8 cellular contexts compared by ENCODE assay signal in genomic region chr2:190468814-190469569, GRCh38.
DNase-seq lines count a peak whose midpoint lies in the region; ATAC-seq, FAIRE-seq and TF ChIP-seq lines count a peak whose summit lies in the region.

No MANE protein-coding gene starts in this region.

- H3K36me3 ChIP-seq in ACC112 (ENCODE audit: insufficient read depth, low read length) (no peaks in the 10 kb centered on the region), bronchial epithelial cell (ENCODE audit: control insufficient read depth, insufficient read depth, low read length) (peaks cover 3% of the 10 kb centered on the region), tibial nerve (peaks cover 0 to 11% (median 0%) of the 10 kb centered on the region in 3 donors)

- H3K27ac ChIP-seq in ACC112 (ENCODE audit: low read depth, low read length), result peak overlapping the region; percentile 87
- H3K27ac ChIP-seq in tibial nerve, result peak overlapping the region; percentile 27 to 90 (median 58)

- intact Hi-C loops in left colon (cut with DNase I, micrococcal nuclease), result no loop called here

- no peak for TF ChIP-seq POLR2A in tibial nerve (IDR thresholded peaks at IDR 0.05)

- 28 to 31% methylated on average over 4 of the region's 4 CpGs for WGBS in tibial nerve, 2 donors

- no peak for FAIRE-seq in bronchial epithelial cell (lab: Jason Lieb, UNC)

- peak; percentile 64 for ATAC-seq in GM18517 (IDR thresholded peaks at IDR 0.05; ENCODE audit: unreplicated experiment)
- ATAC-seq in HG03175 (IDR thresholded peaks at IDR 0.05; ENCODE audit: unreplicated experiment), result peak; percentile 66
- peak; percentile 81 for ATAC-seq in left colon

- H3K4me1 ChIP-seq in ACC112 (ENCODE audit: control insufficient read depth, insufficient read depth, low read length, unreplicated experiment) (peaks cover 21% of the 10 kb centered on the region), tibial nerve (peaks cover 0 to 45% (median 23%) of the 10 kb centered on the region in 4 donors)

- H3K4me3 ChIP-seq in ACC112 (ENCODE audit: low read depth, low read length), result no peak overlapping the region
- no peak overlapping the region for H3K4me3 ChIP-seq in bronchial epithelial cell (ENCODE audit: low read depth, low read length)
- no peak overlapping the region for H3K4me3 ChIP-seq in tibial nerve

- TF ChIP-seq EP300 in tibial nerve (IDR thresholded peaks at IDR 0.05), result peak in 1 of 2 donors; percentile 61

- peak; percentile 96 for DNase-seq in NCI-H345 (lab: John Stamatoyannopoulos, UW)
- DNase-seq in bronchial epithelial cell (ENCODE audit: low read depth), result peak; percentile 92
- peak; percentile 70 to 78 for DNase-seq in left colon
- DNase-seq in tibial nerve (ENCODE audit: low spot score in 2 of 2), result peak; percentile 63 to 88
- DNase-seq in T-helper 9 cell, result no peak

- H3K79me2 ChIP-seq in ACC112 (ENCODE audit: control insufficient read depth, insufficient read depth, low read length, unreplicated experiment), result no peaks in the 10 kb centered on the region

- H3K27me3 ChIP-seq in ACC112 (ENCODE audit: insufficient read depth, low read length), result no peaks in the 10 kb centered on the region
- H3K27me3 ChIP-seq in bronchial epithelial cell (ENCODE audit: control insufficient read depth, insufficient read depth, low read length), result no peaks in the 10 kb centered on the region
- H3K27me3 ChIP-seq in tibial nerve, result no peaks in the 10 kb centered on the region

- no peaks in the 10 kb centered on the region for H3K9me3 ChIP-seq in tibial nerve

- peak overlapping the region; percentile 53 for H2AFZ ChIP-seq in ACC112 (ENCODE audit: low read length, unreplicated experiment)

- TF ChIP-seq CTCF in bronchial epithelial cell (IDR thresholded peaks at IDR 0.05; ENCODE audit: insufficient read depth, low read length, severe bottlenecking) (no peak), tibial nerve (IDR thresholded peaks at IDR 0.05) (no peak)
